11 cellular contexts compared by ENCODE assay signal in genomic region chr10:70494966-70495365, GRCh38. TPM values are rescaled to one million over a fixed set of nuclear protein-coding genes. Genes with fewer than 3 reads are reported as not detected.
A peak's percentile ranks its signal among the peaks of the same experiment; 100 is the strongest.
DNase-seq lines count a peak whose midpoint lies in the region; ATAC-seq and TF ChIP-seq lines count a peak whose summit lies in the region.
"Had no signal": no experiment of that assay in that cellular context is flagged by ENCODE, and none has a peak within 500 bp of the region (broad histone marks: within the 10 kb centered on the region; RNA-seq: fewer than 3 reads in every experiment).

No MANE protein-coding gene starts in this region.

- ATAC-seq in WTC11: no peak
- ATAC-seq in left lobe of liver: peak; percentile 42
- ATAC-seq in GM19324 (IDR thresholded peaks at IDR 0.05; ENCODE audit: low FRiP score, unreplicated experiment): no peak

- H3K4me1 ChIP-seq in urinary bladder (ENCODE audit: insufficient read depth) (no peaks in the 10 kb centered on the region), A673 (ENCODE audit: insufficient read depth, low read length, poor library complexity, severe bottlenecking) (peaks cover 6% of the 10 kb centered on the region)

- H3K27ac ChIP-seq in urinary bladder (ENCODE audit: low read depth): peak overlapping the region; percentile 28
- H3K27ac ChIP-seq in A673 (ENCODE audit: low read depth, low read length, poor library complexity, severe bottlenecking): no peak overlapping the region

- H3K36me3 Mint-ChIP-seq in activated naive CD4-positive, alpha-beta T cell treated with anti-CD3 and anti-CD28 coated beads, Interleukin-2, amount 50 U/mL, for 24 hours: no peaks in the 10 kb centered on the region
- H3K36me3 Mint-ChIP-seq in WTC11: no peaks in the 10 kb centered on the region

- TF ChIP-seq CTCF in WTC11 (IDR thresholded peaks at IDR 0.05) (no peak), A673 (conservative IDR thresholded peaks at IDR 0.05; ENCODE audit: low read depth, low read length) (no peak)

- POLR2A ChIA-PET in WTC11 (lab: Charles Lee): interaction anchor here (1.4 kb wide), 1 partner anchor 17 kb away, joined by 3 read pairs; no protein-coding TSS in a partner anchor
- POLR2A ChIA-PET in A673 (lab: Charles Lee; ENCODE audit: low non-redundant PET): no interaction called here

- BruUV-seq in A673 (replicated peaks; lab: Mats Ljungman, UMichigan): no TSS peak

- H3K27ac Mint-ChIP-seq in activated naive CD4-positive, alpha-beta T cell treated with anti-CD3 and anti-CD28 coated beads, Interleukin-2, amount 50 U/mL, for 24 hours: no peak overlapping the region
- H3K27ac Mint-ChIP-seq in WTC11: peak overlapping the region; percentile 97; the same call in 1 of the 2 replicates

- no peaks in the 10 kb centered on the region for H3K27me3 Mint-ChIP-seq in activated naive CD4-positive, alpha-beta T cell treated with anti-CD3 and anti-CD28 coated beads, Interleukin-2, amount 50 U/mL, for 24 hours
- no peaks in the 10 kb centered on the region for H3K27me3 Mint-ChIP-seq in WTC11 (ENCODE audit: low read depth)

- H3K4me3 Mint-ChIP-seq in activated naive CD4-positive, alpha-beta T cell treated with anti-CD3 and anti-CD28 coated beads, Interleukin-2, amount 50 U/mL, for 24 hours: peak overlapping the region; percentile 31
- H3K4me3 Mint-ChIP-seq in WTC11: no peak overlapping the region

- H3K4me3 ChIP-seq in urinary bladder (ENCODE audit: low read depth, low read length) (no peak overlapping the region), A673 (ENCODE audit: low read depth, low read length, poor library complexity, severe bottlenecking) (no peak overlapping the region)

- 61% methylated on average over 13 of the region's 13 CpGs for WGBS in urinary bladder

- no peaks in the 10 kb centered on the region for H3K9me3 ChIP-seq in A673 (ENCODE audit: low read depth, low read length, poor library complexity, severe bottlenecking)

- no peaks in the 10 kb centered on the region for H3K27me3 ChIP-seq in A673 (replicated peaks; ENCODE audit: insufficient read depth, low read depth, low read length, poor library complexity)

- intact Hi-C loops in A673 (cut with micrococcal nuclease; ENCODE audit: unreplicated experiment): no loop called here

- H3K9me3 Mint-ChIP-seq in activated naive CD4-positive, alpha-beta T cell treated with anti-CD3 and anti-CD28 coated beads, Interleukin-2, amount 50 U/mL, for 24 hours: no peaks in the 10 kb centered on the region
- H3K9me3 Mint-ChIP-seq in WTC11: no peaks in the 10 kb centered on the region

- no peak for DNase-seq in activated naive CD4-positive, alpha-beta T cell treated with anti-CD3 and anti-CD28 coated beads, Interleukin-2, amount 50 U/mL, for 16 hours
- no peak for DNase-seq in WTC11 (ENCODE audit: low spot score)
- no peak for DNase-seq in left lobe of liver (ENCODE audit: low spot score)
- no peak for DNase-seq in DMS 273 treated with DMSO at 0.1 percent for 48 hours (lab: John Stamatoyannopoulos, UW)
- DNase-seq in A673 (ENCODE audit: low spot score): no peak
- DNase-seq: RPMI8226 had no signal

- CTCF ChIA-PET in WTC11 (lab: Charles Lee) (interaction anchor here (1.3 to 2.2 kb wide), 6 partner anchors 9 to 46 kb away, joined by 3 to 15 read pairs (median 6); partner anchors contain the start of gene PALD1), A673 (lab: Charles Lee) (no interaction called here)

- H3K4me1 Mint-ChIP-seq in activated naive CD4-positive, alpha-beta T cell treated with anti-CD3 and anti-CD28 coated beads, Interleukin-2, amount 50 U/mL, for 24 hours: peaks cover 20% of the 10 kb centered on the region
- H3K4me1 Mint-ChIP-seq in WTC11: peaks cover 67% of the 10 kb centered on the region

- H3K36me3 ChIP-seq in urinary bladder (ENCODE audit: insufficient read depth) (no peaks in the 10 kb centered on the region), A673 (ENCODE audit: insufficient read depth, low read length, poor library complexity, severe bottlenecking) (no peaks in the 10 kb centered on the region)

TF ChIP-seq in WTC11, 78 proteins besides CTCF, POLR2A, EP300 and RAD21:
- TF ChIP-seq CREB1 (CRISPR knock-in tag; IDR thresholded peaks at IDR 0.05) (no peak), ZBTB21 (CRISPR knock-in tag; IDR thresholded peaks at IDR 0.05; ENCODE audit: borderline replicate concordance) (no peak), ZNF532 (CRISPR knock-in tag; IDR thresholded peaks at IDR 0.05; ENCODE audit: borderline replicate concordance) (no peak), USF2 (CRISPR knock-in tag; IDR thresholded peaks at IDR 0.05) (no peak), FOXP1 (CRISPR knock-in tag; IDR thresholded peaks at IDR 0.05; ENCODE audit: borderline replicate concordance) (no peak), NR2C2 (CRISPR knock-in tag; IDR thresholded peaks at IDR 0.05) (no peak), SP1 (CRISPR knock-in tag; conservative IDR thresholded peaks at IDR 0.05) (no peak), FOXP4 (CRISPR knock-in tag; IDR thresholded peaks at IDR 0.05) (no peak), ZSCAN18 (CRISPR knock-in tag; IDR thresholded peaks at IDR 0.05) (no peak)

RNA-seq across cellular contexts. Expression of gene PALD1, which starts 16.4 kb away (rescaled TPM):
- 36.1 to 43.6 TPM (median 38.5 TPM) in 3 replicates for total RNA-seq in WTC11 (2021)
- total RNA-seq in left lobe of liver: 1.1 TPM
- 10.2 TPM for total RNA-seq in urinary bladder
- polyA plus RNA-seq in urinary bladder: 5.7 TPM
- 9.0 and 9.9 TPM in 2 replicates for total RNA-seq in A673 (2021)

RNA-seq across cellular contexts. Expression of gene NODAL, which starts 53.5 kb away (rescaled TPM):
- total RNA-seq in WTC11 (2021): 41.1 to 57.0 TPM (median 41.5 TPM) in 3 replicates
- total RNA-seq in left lobe of liver: not detected
- not detected for total RNA-seq in urinary bladder
- not detected for polyA plus RNA-seq in urinary bladder
- not detected in 2 replicates for total RNA-seq in A673 (2021)
- total RNA-seq: epithelial cell of proximal tubule had no signal
- polyA plus RNA-seq: BJ had no signal

Comparison
In these comparisons a context has a peak if more than half of its experiments do, and no peak if none do; other contexts are left out.
1. RNA of gene NODAL, which starts 53.5 kb away (total RNA-seq): 41.1 to 57.0 TPM in WTC11; not detected in left lobe of liver (single experiment), not detected in urinary bladder (single experiment) and not detected in A673; every median in the first group is over 10 times any median in the second.